Comparison of ENCODE assay signal across 31 cellular contexts in the genomic region with DNA sequence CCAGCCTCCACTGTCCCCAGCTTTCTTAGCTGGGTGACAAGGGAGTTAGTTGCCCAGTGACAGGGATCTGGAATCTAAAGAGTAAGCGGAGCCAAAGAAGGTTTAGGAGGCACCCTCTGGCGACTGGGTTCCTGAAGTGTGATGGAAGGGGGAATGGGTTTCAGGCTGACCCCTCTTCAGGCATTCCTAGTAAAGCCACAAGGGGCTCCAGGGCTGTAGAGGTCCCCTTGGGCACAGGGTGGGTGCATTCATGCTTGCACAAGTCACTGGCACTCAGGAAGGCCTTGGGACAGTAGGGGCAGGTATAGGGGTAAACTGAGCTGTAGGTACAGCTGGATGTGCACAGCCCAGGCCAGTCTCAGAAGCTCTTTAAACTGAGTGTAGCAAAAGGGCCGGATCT.
"Had no signal": no experiment of that assay in that cellular context is flagged by ENCODE, and none has a peak within 500 bp of the region (broad histone marks: within the 10 kb centered on the region; RNA-seq: fewer than 3 reads in every experiment).

No MANE protein-coding gene starts in this region.

- H3K27ac ChIP-seq: colonic mucosa, esophagus squamous epithelium, heart right ventricle, prostate gland, right atrium auricular region, stomach, thyroid gland, vagina had no signal

- H3K27me3 ChIP-seq: colonic mucosa, esophagus squamous epithelium, heart right ventricle, right atrium auricular region, stomach, thyroid gland, vagina had no signal

- H3K27ac Mint-ChIP-seq: dendritic cell treated with granulocyte-macrophage colony-stimulating factor and Interleukin-4, amounts not matched to agents 40 ng/mL and 50 ng/mL, for 4 days; memory B cell; naive thymus-derived CD4-positive, alpha-beta T cell; nephron had no signal

- H3K4me2 ChIP-seq: smooth muscle cell had no signal

- H3K4me3 ChIP-seq: colonic mucosa, esophagus squamous epithelium, heart right ventricle, lung, prostate gland, right atrium auricular region, smooth muscle cell, stomach, thyroid gland, vagina had no signal

- FAIRE-seq: endometrium, keratinocyte had no signal

- H3K4me1 ChIP-seq: colonic mucosa, esophagus squamous epithelium, heart right ventricle, prostate gland, right atrium auricular region, stomach, thyroid gland, vagina had no signal

- H3K4me3 Mint-ChIP-seq: dendritic cell treated with granulocyte-macrophage colony-stimulating factor and Interleukin-4, amounts not matched to agents 40 ng/mL and 50 ng/mL, for 4 days; memory B cell; naive thymus-derived CD4-positive, alpha-beta T cell; nephron had no signal

- DNase-seq: colonic mucosa; effector memory CD4-positive, alpha-beta T cell; erythroblast; esophagus squamous epithelium; foreskin melanocyte; glutamatergic neuron; heart right ventricle; hippocampal formation; midbrain; naive thymus-derived CD4-positive, alpha-beta T cell; nucleus accumbens; stimulated activated CD4-positive, alpha-beta T cell treated with anti-CD3 and anti-CD28 coated beads, Interleukin-12 subunit alpha, Interleukin-12 subunit beta, amount 100 ng/mL, for 4 hours; stimulated activated CD4-positive, alpha-beta T cell treated with anti-CD3 and anti-CD28 coated beads, Interleukin-1b, Interleukin-23, amount 100 ng/mL, for 48 hours; stimulated activated CD4-positive, alpha-beta T cell treated with anti-CD3 and anti-CD28 coated beads, Interleukin-4, amount 100 ng/mL, for 1 hour; stimulated activated CD8-positive, alpha-beta memory T cell treated with anti-CD3 and anti-CD28 coated beads, Interleukin-4, amount 100 ng/mL, for 48 hours; stimulated activated naive CD4-positive, alpha-beta T cell; stomach; thyroid gland; trophoblast cell had no signal

- H3K36me3 ChIP-seq: colonic mucosa had no signal

- ATAC-seq: heart right ventricle; left lobe of liver; naive thymus-derived CD4-positive, alpha-beta T cell; sciatic nerve had no signal

- H3K9me3 ChIP-seq: colonic mucosa, esophagus squamous epithelium, heart right ventricle, prostate gland, right atrium auricular region, stomach, thyroid gland, vagina had no signal

- H3K4me1 Mint-ChIP-seq: memory B cell; naive thymus-derived CD4-positive, alpha-beta T cell; nephron had no signal

- H3K27me3 Mint-ChIP-seq: dendritic cell treated with granulocyte-macrophage colony-stimulating factor and Interleukin-4, amounts not matched to agents 40 ng/mL and 50 ng/mL, for 4 days; memory B cell; naive thymus-derived CD4-positive, alpha-beta T cell had no signal

- H3K9me3 Mint-ChIP-seq: dendritic cell treated with granulocyte-macrophage colony-stimulating factor and Interleukin-4, amounts not matched to agents 40 ng/mL and 50 ng/mL, for 4 days; memory B cell; naive thymus-derived CD4-positive, alpha-beta T cell; nephron had no signal
